1 cellular context compared by ENCODE assay signal in the genomic region with DNA sequence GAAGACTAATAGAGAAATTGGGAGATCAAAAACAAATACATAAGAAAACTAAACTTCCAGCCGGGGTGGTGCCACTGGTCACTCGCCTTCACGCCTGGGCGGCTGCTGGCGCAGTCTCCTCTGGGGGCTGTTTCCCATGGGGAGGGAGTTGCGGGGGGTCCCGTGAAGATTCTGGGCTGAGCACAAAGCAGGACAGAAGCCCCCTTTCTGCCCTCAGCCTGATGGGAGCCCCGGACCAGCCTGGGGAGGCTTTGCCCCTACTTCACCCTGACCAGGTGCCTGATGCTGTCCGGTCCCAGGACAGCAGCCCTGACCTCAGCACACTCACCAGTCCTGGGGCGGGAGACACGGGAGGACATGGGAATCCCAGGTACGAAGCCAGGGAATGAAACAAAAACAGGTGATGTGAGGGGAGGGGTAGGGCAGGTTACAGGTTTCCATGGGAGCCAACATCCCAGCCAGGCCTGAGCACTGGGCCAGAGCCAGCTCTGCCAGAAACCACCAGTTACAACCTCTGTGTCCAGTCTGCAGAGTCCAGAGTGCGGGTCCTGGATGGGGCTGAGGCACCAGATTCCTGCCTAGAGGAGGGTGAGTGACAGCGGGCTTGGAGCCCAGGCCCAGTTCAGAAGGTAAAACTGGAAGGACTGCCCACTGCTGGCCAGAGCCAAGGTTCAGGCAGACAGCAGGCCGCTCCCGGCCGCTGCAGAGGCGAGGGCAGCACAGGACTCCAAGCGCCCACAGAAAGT.
TF ChIP-seq lines count a peak whose summit lies in the region.

No MANE protein-coding gene starts in this region.

TF ChIP-seq in K562, 482 proteins besides CTCF, POLR2A, EP300 and RAD21 (continued from another document):
- TF ChIP-seq MGA (IDR thresholded peaks at IDR 0.05) (no peak), ZNF280B (CRISPR knock-in tag; IDR thresholded peaks at IDR 0.05) (no peak), EWSR1 (IDR thresholded peaks at IDR 0.05; ENCODE audit: borderline replicate concordance, low read depth, partially characterized antibody) (no peak)
- TF ChIP-seq, protein P1, sequence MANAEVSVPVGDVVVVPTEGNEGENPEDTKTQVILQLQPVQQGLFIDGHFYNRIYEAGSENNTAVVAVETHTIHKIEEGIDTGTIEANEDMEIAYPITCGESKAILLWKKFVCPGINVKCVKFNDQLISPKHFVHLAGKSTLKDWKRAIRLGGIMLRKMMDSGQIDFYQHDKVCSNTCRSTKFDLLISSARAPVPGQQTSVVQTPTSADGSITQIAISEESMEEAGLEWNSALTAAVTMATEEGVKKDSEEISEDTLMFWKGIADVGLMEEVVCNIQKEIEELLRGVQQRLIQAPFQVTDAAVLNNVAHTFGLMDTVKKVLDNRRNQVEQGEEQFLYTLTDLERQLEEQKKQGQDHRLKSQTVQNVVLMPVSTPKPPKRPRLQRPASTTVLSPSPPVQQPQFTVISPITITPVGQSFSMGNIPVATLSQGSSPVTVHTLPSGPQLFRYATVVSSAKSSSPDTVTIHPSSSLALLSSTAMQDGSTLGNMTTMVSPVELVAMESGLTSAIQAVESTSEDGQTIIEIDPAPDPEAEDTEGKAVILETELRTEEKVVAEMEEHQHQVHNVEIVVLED (CRISPR knock-in tag; IDR thresholded peaks at IDR 0.05), result no peak
TF ChIP-seq in K562: peak in this region for 0.
